ENCODE assay signal across 8 cellular contexts in the genomic region with DNA sequence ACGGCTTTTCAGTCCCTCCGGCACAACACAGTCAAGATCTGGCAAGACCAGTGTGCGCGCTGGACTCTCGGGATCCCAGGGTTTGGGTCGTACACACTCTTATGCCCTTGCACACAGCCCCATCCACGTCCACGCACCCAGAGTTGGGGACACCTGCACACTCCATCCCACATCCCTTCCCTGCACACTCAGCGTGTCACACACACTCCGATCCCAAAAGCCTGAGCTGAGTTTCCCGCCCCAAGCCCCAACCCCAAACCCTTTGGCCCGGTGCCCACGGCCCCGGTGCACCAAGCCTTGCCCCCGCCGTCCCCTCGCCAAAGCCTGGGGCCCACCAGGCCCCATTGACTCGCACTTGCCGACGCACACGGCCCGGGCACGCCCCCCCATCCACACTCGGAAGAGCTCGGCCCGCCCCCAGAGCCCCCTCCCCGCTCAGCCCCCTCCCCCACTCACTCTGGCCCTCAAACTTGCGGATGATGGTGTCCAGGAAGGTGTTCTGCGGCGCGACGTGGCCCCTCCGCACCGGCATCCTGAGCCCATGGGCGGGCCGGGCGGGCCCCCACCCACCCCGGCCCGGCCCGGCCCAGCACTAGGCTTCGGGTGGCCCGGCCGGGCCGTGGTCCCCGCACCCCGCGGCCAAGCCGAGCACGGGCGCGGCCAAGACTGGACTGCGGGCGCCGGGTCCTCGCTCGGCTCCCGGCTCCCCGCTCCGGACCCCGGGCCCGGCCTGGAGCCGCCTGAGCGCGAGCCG. TPM values are rescaled to one million over a fixed set of nuclear protein-coding genes. Genes with fewer than 3 reads are reported as not detected.
DNase-seq lines count a peak whose midpoint lies in the region; ATAC-seq and TF ChIP-seq lines count a peak whose summit lies in the region.

No MANE protein-coding gene starts in this region.

- DNase-seq in Caco-2, result no peak
- DNase-seq in Jurkat, Clone E6-1 (ENCODE audit: low read depth, low spot score), result no peak
- DNase-seq in neural crest cell (ENCODE audit: low read depth, low spot score), result no peak
- no peak for DNase-seq in activated gamma-delta T cell treated with Interleukin-2 at 50 U/mL for 16 hours
- DNase-seq in NCI-H1930 (lab: John Stamatoyannopoulos, UW), result no peak
- DNase-seq in UCSD-AML1 (lab: John Stamatoyannopoulos, UW; ENCODE audit: unreplicated experiment), result no peak

- intact Hi-C loops in Caco-2 (cut with micrococcal nuclease; ENCODE audit: unreplicated experiment), result loop anchor here (1.0 kb wide), 1 partner anchor 9 kb away; no protein-coding TSS in a partner anchor
- intact Hi-C loops in dendritic cell treated with granulocyte-macrophage colony-stimulating factor and Interleukin-4, amounts not matched to agents 40 ng/mL and 50 ng/mL, for 4 days (cut with micrococcal nuclease), result no loop called here

- peaks cover 18% of the 10 kb centered on the region for H3K27me3 Mint-ChIP-seq in Caco-2 (ENCODE audit: insufficient read depth, unreplicated experiment)
- peaks cover 88% of the 10 kb centered on the region for H3K27me3 Mint-ChIP-seq in dendritic cell treated with granulocyte-macrophage colony-stimulating factor and Interleukin-4, amounts not matched to agents 40 ng/mL and 50 ng/mL, for 4 days
- peaks cover 41% of the 10 kb centered on the region for H3K27me3 Mint-ChIP-seq in neural crest cell (ENCODE audit: low read depth)

- H3K27ac Mint-ChIP-seq in Caco-2 (ENCODE audit: unreplicated experiment), result no peak overlapping the region
- H3K27ac Mint-ChIP-seq in dendritic cell treated with granulocyte-macrophage colony-stimulating factor and Interleukin-4, amounts not matched to agents 40 ng/mL and 50 ng/mL, for 4 days, result no peak overlapping the region
- no peak overlapping the region for H3K27ac Mint-ChIP-seq in neural crest cell (ENCODE audit: unreplicated experiment)

- H3K4me3 ChIP-seq in Caco-2 (ENCODE audit: low read depth, low read length), result peak overlapping the region; percentile 28
- peak overlapping the region; percentile 46 for H3K4me3 ChIP-seq in Jurkat, Clone E6-1 (ENCODE audit: low read length)

- H3K27me3 ChIP-seq in Caco-2 (replicated peaks; ENCODE audit: control insufficient read depth, insufficient read depth, low read length), result no peaks in the 10 kb centered on the region

- H3K36me3 Mint-ChIP-seq in Caco-2 (ENCODE audit: insufficient read depth, unreplicated experiment), result peaks cover 7% of the 10 kb centered on the region
- H3K36me3 Mint-ChIP-seq in dendritic cell treated with granulocyte-macrophage colony-stimulating factor and Interleukin-4, amounts not matched to agents 40 ng/mL and 50 ng/mL, for 4 days (ENCODE audit: low read depth), result no peaks in the 10 kb centered on the region
- no peaks in the 10 kb centered on the region for H3K36me3 Mint-ChIP-seq in neural crest cell (ENCODE audit: low read depth)

- H3K4me3 Mint-ChIP-seq in Caco-2 (ENCODE audit: unreplicated experiment) (peak overlapping the region; percentile 66), neural crest cell (peak overlapping the region; percentile 93)
- peak overlapping the region; percentile 51 for H3K4me3 Mint-ChIP-seq in dendritic cell treated with granulocyte-macrophage colony-stimulating factor and Interleukin-4, amounts not matched to agents 40 ng/mL and 50 ng/mL, for 4 days

- ATAC-seq in HG03045 (IDR thresholded peaks at IDR 0.05; ENCODE audit: unreplicated experiment), result no peak

- H3K36me3 ChIP-seq in Caco-2 (ENCODE audit: control insufficient read depth, insufficient read depth, low read length), result no peaks in the 10 kb centered on the region

- TF ChIP-seq CTCF in Caco-2 (IDR thresholded peaks at IDR 0.05; ENCODE audit: insufficient read depth in 1 of 2, low read depth in 1 of 2, low read length in 1 of 2, severe bottlenecking in 1 of 2, unreplicated experiment in 1 of 2), result no peak
- no peak for TF ChIP-seq CTCF in neural crest cell (conservative IDR thresholded peaks at IDR 0.05)

- no TSS peak for BruUV-seq in Caco-2 (replicated peaks; lab: Mats Ljungman, UMichigan)

- H3K9me3 Mint-ChIP-seq in Caco-2 (ENCODE audit: unreplicated experiment), result no peaks in the 10 kb centered on the region
- no peaks in the 10 kb centered on the region for H3K9me3 Mint-ChIP-seq in dendritic cell treated with granulocyte-macrophage colony-stimulating factor and Interleukin-4, amounts not matched to agents 40 ng/mL and 50 ng/mL, for 4 days
- no peaks in the 10 kb centered on the region for H3K9me3 Mint-ChIP-seq in neural crest cell

- H3K4me1 ChIP-seq in Caco-2, result peaks cover 16% of the 10 kb centered on the region

- no peaks in the 10 kb centered on the region for H3K9me3 ChIP-seq in Caco-2

- POLR2A ChIA-PET in Caco-2 (lab: Charles Lee), result no interaction called here

- H3K4me1 Mint-ChIP-seq in Caco-2 (ENCODE audit: low read depth, unreplicated experiment) (peaks cover 11% of the 10 kb centered on the region), neural crest cell (peaks cover 38% of the 10 kb centered on the region)
- H3K4me1 Mint-ChIP-seq in dendritic cell treated with granulocyte-macrophage colony-stimulating factor and Interleukin-4, amounts not matched to agents 40 ng/mL and 50 ng/mL, for 4 days (ENCODE audit: low read depth), result peaks cover 13% of the 10 kb centered on the region

- CTCF ChIA-PET in Caco-2 (lab: Charles Lee), result interaction anchor here (1.0 kb wide), 2 partner anchors 15 to 51 kb away, joined by 3 to 4 read pairs; a partner anchor contains a TSS

RNA-seq across cellular contexts. Expression of a gene that starts 0.6 kb away (rescaled TPM):
- total RNA-seq in Caco-2 (2022) (0.60 and 0.66 TPM in 2 replicates), neural crest cell (10.7 and 12.4 TPM in 2 replicates)
- polyA plus RNA-seq in Jurkat, Clone E6-1 (2012; ENCODE audit: insufficient read depth, insufficient read length), result 43.6 TPM

RNA-seq across cellular contexts. Expression of a gene that starts 13.3 kb away (rescaled TPM):
- 1.1 TPM in 1 of 2 replicates, not detected in the other for total RNA-seq in Caco-2 (2022)
- 8.5 TPM for polyA plus RNA-seq in Jurkat, Clone E6-1 (2012; ENCODE audit: insufficient read depth, insufficient read length)
- total RNA-seq in neural crest cell, result 6.1 and 7.4 TPM in 2 replicates

RNA-seq across cellular contexts. Expression of a gene that starts 46.7 kb away (rescaled TPM):
- 4.3 and 4.8 TPM in 2 replicates for total RNA-seq in Caco-2 (2022)
- polyA plus RNA-seq in Jurkat, Clone E6-1 (2012; ENCODE audit: insufficient read depth, insufficient read length), result 14.9 TPM
- total RNA-seq in neural crest cell, result 8.0 and 9.2 TPM in 2 replicates

RNA-seq across cellular contexts. Expression of a gene that starts 50.7 kb away (rescaled TPM):
- 30.1 and 30.8 TPM in 2 replicates for total RNA-seq in Caco-2 (2022)
- 47.9 TPM for polyA plus RNA-seq in Jurkat, Clone E6-1 (2012; ENCODE audit: insufficient read depth, insufficient read length)
- 42.3 and 43.5 TPM in 2 replicates for total RNA-seq in neural crest cell
